Comparison of ENCODE assay signal across 9 cellular contexts in genomic region chr6:90217621-90218496, GRCh38.
DNase-seq lines count a peak whose midpoint lies in the region; ATAC-seq and TF ChIP-seq lines count a peak whose summit lies in the region.
"Had no signal": no experiment of that assay in that cellular context is flagged by ENCODE, and none has a peak within 500 bp of the region (broad histone marks: within the 10 kb centered on the region; RNA-seq: fewer than 3 reads in every experiment).

No MANE protein-coding gene starts in this region.

- no peaks in the 10 kb centered on the region for H3K27me3 ChIP-seq in heart left ventricle
- no peaks in the 10 kb centered on the region for H3K27me3 ChIP-seq in skeletal muscle satellite cell (ENCODE audit: control insufficient read depth, insufficient read depth, low read length)

- no peak overlapping the region for H3K4me3 Mint-ChIP-seq in activated CD4-positive, alpha-beta memory T cell treated with anti-CD3 and anti-CD28 coated beads for 36 hours
- H3K4me3 Mint-ChIP-seq: stimulated activated naive CD8-positive, alpha-beta T cell treated with anti-CD3 and anti-CD28 coated beads, Interleukin-15, Interleukin-2, amounts not matched to agents 100 ng/mL and 50 ng/mL, for 24 hours had no signal

- H3K4me1 ChIP-seq in heart left ventricle (peaks cover 0 to 56% (median 37%) of the 10 kb centered on the region in 12 donors), skeletal muscle satellite cell (ENCODE audit: control insufficient read depth, insufficient read depth, low read length) (peaks cover 25% of the 10 kb centered on the region)

- peaks cover 37% of the 10 kb centered on the region for H3K4me1 Mint-ChIP-seq in activated CD4-positive, alpha-beta memory T cell treated with anti-CD3 and anti-CD28 coated beads for 36 hours (ENCODE audit: low read depth)

- peak; percentile 75 to 85 (median 77) for ATAC-seq in heart left ventricle
- ATAC-seq in HG02973 (IDR thresholded peaks at IDR 0.05; ENCODE audit: unreplicated experiment) = no peak

- 25 to 31% (median 29%) methylated on average over 12 of the region's 12 CpGs for WGBS in heart left ventricle, 4 donors

- peak overlapping the region; percentile 77 for H3K4me2 ChIP-seq in skeletal muscle satellite cell (ENCODE audit: low read length)

- no peaks in the 10 kb centered on the region for H3K27me3 Mint-ChIP-seq in activated CD4-positive, alpha-beta memory T cell treated with anti-CD3 and anti-CD28 coated beads for 36 hours
- H3K27me3 Mint-ChIP-seq: stimulated activated naive CD8-positive, alpha-beta T cell treated with anti-CD3 and anti-CD28 coated beads, Interleukin-15, Interleukin-2, amounts not matched to agents 100 ng/mL and 50 ng/mL, for 24 hours had no signal

- TF ChIP-seq CTCF in heart left ventricle (IDR thresholded peaks at IDR 0.05) = no peak

- intact Hi-C loops in heart left ventricle (cut with DNase I) = loop anchor here in 7 of 10 donors (2.0 to 10.0 kb wide), 9 partner anchors 67 to 243 kb away; partner anchors contain the start of gene BACH2 (in 3 of the 7)
- intact Hi-C loops in activated CD4-positive, alpha-beta memory T cell treated with anti-CD3 and anti-CD28 coated beads for 36 hours (cut with micrococcal nuclease) = loop anchor here (1.0 to 2.0 kb wide), 4 partner anchors 16 to 66 kb away; no protein-coding TSS in a partner anchor

- POLR2A ChIA-PET in activated CD4-positive, alpha-beta memory T cell treated with anti-CD3 and anti-CD28 coated beads for 36 hours (lab: Charles Lee) = interaction anchor here (0.8 to 1.7 kb wide), 10 partner anchors 21 to 261 kb away, joined by 3 to 6 read pairs (median 4); no protein-coding TSS in a partner anchor

- peaks cover 0 to 4% (median 0%) of the 10 kb centered on the region in 12 donors for H3K9me3 ChIP-seq in heart left ventricle
- H3K9me3 ChIP-seq in skeletal muscle satellite cell (replicated peaks; ENCODE audit: low read length) = no peaks in the 10 kb centered on the region

- TF ChIP-seq POLR2A in heart left ventricle (IDR thresholded peaks at IDR 0.05) = no peak

- peaks cover 7% of the 10 kb centered on the region for H3K9me3 Mint-ChIP-seq in activated CD4-positive, alpha-beta memory T cell treated with anti-CD3 and anti-CD28 coated beads for 36 hours

- H3K36me3 Mint-ChIP-seq in activated CD4-positive, alpha-beta memory T cell treated with anti-CD3 and anti-CD28 coated beads for 36 hours = peaks cover 18% of the 10 kb centered on the region

- peak; percentile 64 for DNase-seq in activated T-cell treated with anti-CD3 and anti-CD28 coated beads, Interleukin-2, amount 50 U/mL, for 1 hour
- DNase-seq in activated T-cell treated with anti-CD3 and anti-CD28 coated beads, Interleukin-2, amount 50 U/mL, for 48 hours = no peak
- peak; percentile 56 for DNase-seq in activated naive CD4-positive, alpha-beta T cell treated with anti-CD3 and anti-CD28 coated beads, Interleukin-2, amount 50 U/mL, for 16 hours
- DNase-seq in heart left ventricle (peak in 1 of 5 donors; percentile 69), EL (no peak)
- DNase-seq in activated CD4-positive, alpha-beta memory T cell treated with anti-CD3 and anti-CD28 coated beads for 36 hours = no peak

- peak overlapping the region; percentile 76 to 94 (median 88) for H3K27ac ChIP-seq in heart left ventricle

- CTCF ChIA-PET in activated CD4-positive, alpha-beta memory T cell treated with anti-CD3 and anti-CD28 coated beads for 36 hours (lab: Charles Lee) = interaction anchor here (0.7 to 3.3 kb wide), 9 partner anchors 34 to 260 kb away, joined by 3 to 17 read pairs (median 4); no protein-coding TSS in a partner anchor

- peak overlapping the region; percentile 83 for H3K9ac ChIP-seq in skeletal muscle satellite cell (ENCODE audit: low read depth, low read length)

- H3K4me3 ChIP-seq in heart left ventricle = peak overlapping the region in 9 of 12 donors; percentile 1 to 56 (median 41)
- peak overlapping the region; percentile 58 for H3K4me3 ChIP-seq in skeletal muscle satellite cell (ENCODE audit: low read length)

- no peaks in the 10 kb centered on the region for H3K36me3 ChIP-seq in heart left ventricle
- H3K36me3 ChIP-seq in skeletal muscle satellite cell (ENCODE audit: insufficient read depth, low read length) = no peaks in the 10 kb centered on the region

- no peak overlapping the region for H3K27ac Mint-ChIP-seq in activated CD4-positive, alpha-beta memory T cell treated with anti-CD3 and anti-CD28 coated beads for 36 hours
- H3K27ac Mint-ChIP-seq: stimulated activated naive CD8-positive, alpha-beta T cell treated with anti-CD3 and anti-CD28 coated beads, Interleukin-15, Interleukin-2, amounts not matched to agents 100 ng/mL and 50 ng/mL, for 24 hours had no signal

Comparison
In these comparisons a context has a peak if more than half of its experiments do, and no peak if none do; other contexts are left out.
1. DNase-seq: peak in activated T-cell treated with anti-CD3 and anti-CD28 coated beads, Interleukin-2, amount 50 U/mL, for 1 hour (single experiment) and activated naive CD4-positive, alpha-beta T cell treated with anti-CD3 and anti-CD28 coated beads, Interleukin-2, amount 50 U/mL, for 16 hours (single experiment); none in activated T-cell treated with anti-CD3 and anti-CD28 coated beads, Interleukin-2, amount 50 U/mL, for 48 hours (0 of 2), activated CD4-positive, alpha-beta memory T cell treated with anti-CD3 and anti-CD28 coated beads for 36 hours (single experiment) and EL (single experiment).